In the genomic region with DNA sequence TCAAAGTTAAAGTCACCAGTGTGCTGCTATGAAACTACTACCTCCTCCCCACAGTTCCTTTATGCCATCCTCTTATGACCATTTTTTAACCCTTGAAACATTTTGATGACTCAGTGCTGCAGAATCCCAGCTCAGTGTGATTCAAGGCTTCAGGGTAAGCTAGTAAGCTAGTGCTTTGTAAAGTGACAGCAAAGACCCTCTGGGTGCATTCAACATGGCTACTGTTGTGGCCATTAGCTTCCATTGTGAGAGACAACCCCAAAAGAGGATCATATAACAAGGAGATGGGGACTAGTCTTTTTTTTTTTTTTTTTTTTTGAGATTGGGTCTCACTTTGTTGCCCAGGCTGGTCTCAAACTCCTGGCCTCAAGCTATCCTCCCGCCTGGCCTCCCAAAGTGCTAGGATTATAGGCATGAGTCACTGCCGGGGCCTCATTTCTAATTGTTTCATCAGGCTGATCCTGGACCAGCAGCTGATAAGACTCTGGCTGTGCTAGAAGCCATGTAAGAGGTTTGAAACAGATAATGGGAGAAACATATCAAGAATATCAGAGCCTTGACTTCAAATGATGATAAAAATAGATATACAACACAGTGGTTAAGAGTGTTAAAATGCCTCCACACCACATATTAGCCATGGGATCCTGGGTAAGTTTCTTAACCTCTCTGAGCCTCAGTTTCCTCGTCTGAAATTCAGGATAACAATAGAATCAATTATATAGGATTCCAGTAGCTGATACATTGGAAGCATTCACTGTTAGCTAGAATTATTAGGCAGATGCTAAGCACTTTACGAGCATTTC, we compare ENCODE assay signal across 1 cellular context.
TF ChIP-seq lines count a peak whose summit lies in the region.

No MANE protein-coding gene starts in this region.

TF ChIP-seq in K562, 482 proteins besides CTCF, POLR2A, EP300 and RAD21 (continued from another document and continues in another):
- TF ChIP-seq HNRNPL (IDR thresholded peaks at IDR 0.05; ENCODE audit: low read depth, low read length) (no peak), PHF20 (IDR thresholded peaks at IDR 0.05; ENCODE audit: partially characterized antibody) (peak; percentile 49), POLR3G (IDR thresholded peaks at IDR 0.05; ENCODE audit: extremely low read depth, insufficient read length, insufficient replicate concordance) (no peak), GTF2E2 (tag; IDR thresholded peaks at IDR 0.05) (0 out of 2 replicates have a peak, but pooled peaks have one; percentile 25), ZNF830 (CRISPR knock-in tag; IDR thresholded peaks at IDR 0.05) (0 out of 2 replicates have a peak, but pooled peaks have one; percentile 16), ZNF589 (CRISPR knock-in tag; IDR thresholded peaks at IDR 0.05; ENCODE audit: low read depth) (peak; percentile 93), ZNF134 (CRISPR knock-in tag; conservative IDR thresholded peaks at IDR 0.05) (0 out of 2 replicates have a peak, but pooled peaks have one; percentile 22), ARNT (IDR thresholded peaks at IDR 0.05) (peak in 1 of 2 experiments; percentile 70; a peak in 2 of 4 replicates), RNF2 (IDR thresholded peaks at IDR 0.05) (peak; percentile 93), XRCC4 (IDR thresholded peaks at IDR 0.05; ENCODE audit: extremely low read depth, insufficient read depth, insufficient read length) (no peak), ATF1 (CRISPR knock-in tag; IDR thresholded peaks at IDR 0.05) (no peak), ATF1 (tag; IDR thresholded peaks at IDR 0.05) (peak; percentile 57), TEAD4 (IDR thresholded peaks at IDR 0.05; ENCODE audit: low read length) (peak; percentile 78), TEAD4 (CRISPR knock-in tag; IDR thresholded peaks at IDR 0.05; ENCODE audit: borderline replicate concordance) (no peak), FOS (IDR thresholded peaks at IDR 0.05; ENCODE audit: extremely low read depth, insufficient read length) (peak; percentile 42), RB1 (IDR thresholded peaks at IDR 0.05; ENCODE audit: low read depth) (no peak), KLF16 (IDR thresholded peaks at IDR 0.05) (peak; percentile 62; the same call in 1 of the 2 replicates), ZNF316 (IDR thresholded peaks at IDR 0.05) (peak; percentile 84), ZNF175 (CRISPR knock-in tag; IDR thresholded peaks at IDR 0.05; ENCODE audit: low read depth) (peak; percentile 86), TGIF2 (CRISPR knock-in tag; IDR thresholded peaks at IDR 0.05) (no peak), HSF4 (CRISPR knock-in tag; IDR thresholded peaks at IDR 0.05; ENCODE audit: borderline replicate concordance) (0 out of 2 replicates have a peak, but pooled peaks have one; percentile 18), ZSCAN32 (CRISPR knock-in tag; IDR thresholded peaks at IDR 0.05) (peak; percentile 75; the same call in 1 of the 2 replicates), KLF13 (tag; IDR thresholded peaks at IDR 0.05; ENCODE audit: borderline replicate concordance, low read depth) (no peak; the same call in 1 of the 2 replicates), SMAD3 (CRISPR knock-in tag; conservative IDR thresholded peaks at IDR 0.05) (peak; percentile 71; the same call in 1 of the 2 replicates), TCF3 (CRISPR knock-in tag; IDR thresholded peaks at IDR 0.05) (peak; percentile 67)
- TF ChIP-seq, protein P1, sequence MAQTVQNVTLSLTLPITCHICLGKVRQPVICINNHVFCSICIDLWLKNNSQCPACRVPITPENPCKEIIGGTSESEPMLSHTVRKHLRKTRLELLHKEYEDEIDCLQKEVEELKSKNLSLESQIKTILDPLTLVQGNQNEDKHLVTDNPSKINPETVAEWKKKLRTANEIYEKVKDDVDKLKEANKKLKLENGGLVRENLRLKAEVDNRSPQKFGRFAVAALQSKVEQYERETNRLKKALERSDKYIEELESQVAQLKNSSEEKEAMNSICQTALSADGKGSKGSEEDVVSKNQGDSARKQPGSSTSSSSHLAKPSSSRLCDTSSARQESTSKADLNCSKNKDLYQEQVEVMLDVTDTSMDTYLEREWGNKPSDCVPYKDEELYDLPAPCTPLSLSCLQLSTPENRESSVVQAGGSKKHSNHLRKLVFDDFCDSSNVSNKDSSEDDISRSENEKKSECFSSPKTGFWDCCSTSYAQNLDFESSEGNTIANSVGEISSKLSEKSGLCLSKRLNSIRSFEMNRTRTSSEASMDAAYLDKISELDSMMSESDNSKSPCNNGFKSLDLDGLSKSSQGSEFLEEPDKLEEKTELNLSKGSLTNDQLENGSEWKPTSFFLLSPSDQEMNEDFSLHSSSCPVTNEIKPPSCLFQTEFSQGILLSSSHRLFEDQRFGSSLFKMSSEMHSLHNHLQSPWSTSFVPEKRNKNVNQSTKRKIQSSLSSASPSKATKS (CRISPR knock-in tag; IDR thresholded peaks at IDR 0.05): peak; percentile 80; the same call in 1 of the 2 replicates
- TF ChIP-seq, protein P2, sequence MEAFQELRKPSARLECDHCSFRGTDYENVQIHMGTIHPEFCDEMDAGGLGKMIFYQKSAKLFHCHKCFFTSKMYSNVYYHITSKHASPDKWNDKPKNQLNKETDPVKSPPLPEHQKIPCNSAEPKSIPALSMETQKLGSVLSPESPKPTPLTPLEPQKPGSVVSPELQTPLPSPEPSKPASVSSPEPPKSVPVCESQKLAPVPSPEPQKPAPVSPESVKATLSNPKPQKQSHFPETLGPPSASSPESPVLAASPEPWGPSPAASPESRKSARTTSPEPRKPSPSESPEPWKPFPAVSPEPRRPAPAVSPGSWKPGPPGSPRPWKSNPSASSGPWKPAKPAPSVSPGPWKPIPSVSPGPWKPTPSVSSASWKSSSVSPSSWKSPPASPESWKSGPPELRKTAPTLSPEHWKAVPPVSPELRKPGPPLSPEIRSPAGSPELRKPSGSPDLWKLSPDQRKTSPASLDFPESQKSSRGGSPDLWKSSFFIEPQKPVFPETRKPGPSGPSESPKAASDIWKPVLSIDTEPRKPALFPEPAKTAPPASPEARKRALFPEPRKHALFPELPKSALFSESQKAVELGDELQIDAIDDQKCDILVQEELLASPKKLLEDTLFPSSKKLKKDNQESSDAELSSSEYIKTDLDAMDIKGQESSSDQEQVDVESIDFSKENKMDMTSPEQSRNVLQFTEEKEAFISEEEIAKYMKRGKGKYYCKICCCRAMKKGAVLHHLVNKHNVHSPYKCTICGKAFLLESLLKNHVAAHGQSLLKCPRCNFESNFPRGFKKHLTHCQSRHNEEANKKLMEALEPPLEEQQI (IDR thresholded peaks at IDR 0.05): 0 out of 2 replicates have a peak, but pooled peaks have one; percentile 39
- TF ChIP-seq, protein P3, sequence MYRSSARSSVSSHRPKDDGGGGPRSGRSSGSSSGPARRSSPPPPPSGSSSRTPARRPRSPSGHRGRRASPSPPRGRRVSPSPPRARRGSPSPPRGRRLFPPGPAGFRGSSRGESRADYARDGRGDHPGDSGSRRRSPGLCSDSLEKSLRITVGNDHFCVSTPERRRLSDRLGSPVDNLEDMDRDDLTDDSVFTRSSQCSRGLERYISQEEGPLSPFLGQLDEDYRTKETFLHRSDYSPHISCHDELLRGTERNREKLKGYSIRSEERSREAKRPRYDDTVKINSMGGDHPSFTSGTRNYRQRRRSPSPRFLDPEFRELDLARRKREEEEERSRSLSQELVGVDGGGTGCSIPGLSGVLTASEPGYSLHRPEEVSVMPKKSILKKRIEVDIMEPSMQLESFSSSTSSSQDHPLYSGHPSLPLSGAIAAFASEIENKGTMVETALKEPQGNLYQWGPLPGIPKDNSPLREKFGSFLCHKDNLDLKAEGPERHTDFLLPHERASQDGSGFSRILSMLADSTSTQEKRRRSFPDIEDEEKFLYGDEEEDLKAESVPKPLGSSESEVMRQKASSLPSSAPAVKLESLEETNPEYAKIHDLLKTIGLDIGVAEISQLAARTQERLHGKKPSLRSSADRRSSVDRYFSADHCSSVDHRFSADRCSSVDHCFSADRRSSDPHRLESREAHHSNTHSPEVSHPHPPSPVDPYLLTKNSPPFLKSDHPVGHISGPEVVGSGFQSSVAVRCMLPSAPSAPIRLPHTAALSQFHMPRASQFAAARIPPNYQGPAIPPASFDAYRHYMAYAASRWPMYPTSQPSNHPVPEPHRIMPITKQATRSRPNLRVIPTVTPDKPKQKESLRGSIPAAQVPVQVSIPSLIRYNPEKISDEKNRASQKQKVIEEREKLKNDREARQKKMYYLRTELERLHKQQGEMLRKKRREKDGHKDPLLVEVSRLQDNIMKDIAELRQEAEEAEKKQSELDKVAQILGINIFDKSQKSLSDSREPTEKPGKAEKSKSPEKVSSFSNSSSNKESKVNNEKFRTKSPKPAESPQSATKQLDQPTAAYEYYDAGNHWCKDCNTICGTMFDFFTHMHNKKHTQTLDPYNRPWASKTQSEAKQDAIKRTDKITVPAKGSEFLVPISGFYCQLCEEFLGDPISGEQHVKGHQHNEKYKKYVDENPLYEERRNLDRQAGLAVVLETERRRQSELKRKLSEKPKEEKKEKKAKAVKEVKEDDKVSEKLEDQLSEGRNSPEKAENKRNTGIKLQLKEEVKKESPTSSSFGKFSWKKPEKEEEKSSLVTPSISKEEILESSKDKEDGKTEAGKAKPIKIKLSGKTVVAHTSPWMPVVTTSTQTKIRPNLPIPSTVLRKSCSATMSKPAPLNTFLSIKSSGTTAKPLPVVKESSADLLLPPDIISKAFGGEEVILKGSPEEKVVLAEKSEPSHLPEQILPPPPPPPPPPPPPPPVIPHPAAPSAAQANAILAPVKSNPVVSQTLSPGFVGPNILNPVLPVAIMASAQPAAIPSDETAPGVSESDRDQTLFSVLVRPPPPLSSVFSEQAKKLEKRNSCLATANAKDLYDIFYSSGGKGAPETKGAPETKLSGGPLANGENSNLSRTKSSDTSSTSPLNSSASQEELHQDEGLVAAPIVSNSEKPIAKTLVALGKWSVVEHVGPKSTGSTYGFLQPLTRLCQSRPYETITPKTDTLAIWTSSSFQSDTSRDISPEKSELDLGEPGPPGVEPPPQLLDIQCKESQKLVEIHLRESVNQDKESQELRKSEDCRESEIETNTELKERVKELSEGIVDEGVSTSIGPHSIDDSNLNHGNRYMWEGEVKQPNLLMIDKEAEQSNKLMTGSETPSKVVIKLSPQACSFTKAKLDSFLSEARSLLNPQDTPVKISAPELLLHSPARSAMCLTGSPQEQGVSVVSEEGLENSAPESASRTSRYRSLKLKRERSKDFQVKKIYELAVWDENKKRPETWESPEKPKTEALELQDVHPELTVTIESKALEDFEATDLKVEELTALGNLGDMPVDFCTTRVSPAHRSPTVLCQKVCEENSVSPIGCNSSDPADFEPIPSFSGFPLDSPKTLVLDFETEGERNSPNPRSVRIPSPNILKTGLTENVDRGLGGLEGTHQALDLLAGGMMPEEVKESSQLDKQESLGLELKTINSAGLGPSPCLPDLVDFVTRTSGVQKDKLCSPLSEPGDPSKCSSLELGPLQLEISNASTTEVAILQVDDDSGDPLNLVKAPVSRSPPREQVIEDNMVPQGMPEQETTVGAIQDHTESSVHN (IDR thresholded peaks at IDR 0.05; ENCODE audit: borderline replicate concordance in 1 of 2, low read depth in 1 of 2): peak in 1 of 2 experiments; percentile 75; a peak in 2 of 4 replicates
- TF ChIP-seq, protein P4, sequence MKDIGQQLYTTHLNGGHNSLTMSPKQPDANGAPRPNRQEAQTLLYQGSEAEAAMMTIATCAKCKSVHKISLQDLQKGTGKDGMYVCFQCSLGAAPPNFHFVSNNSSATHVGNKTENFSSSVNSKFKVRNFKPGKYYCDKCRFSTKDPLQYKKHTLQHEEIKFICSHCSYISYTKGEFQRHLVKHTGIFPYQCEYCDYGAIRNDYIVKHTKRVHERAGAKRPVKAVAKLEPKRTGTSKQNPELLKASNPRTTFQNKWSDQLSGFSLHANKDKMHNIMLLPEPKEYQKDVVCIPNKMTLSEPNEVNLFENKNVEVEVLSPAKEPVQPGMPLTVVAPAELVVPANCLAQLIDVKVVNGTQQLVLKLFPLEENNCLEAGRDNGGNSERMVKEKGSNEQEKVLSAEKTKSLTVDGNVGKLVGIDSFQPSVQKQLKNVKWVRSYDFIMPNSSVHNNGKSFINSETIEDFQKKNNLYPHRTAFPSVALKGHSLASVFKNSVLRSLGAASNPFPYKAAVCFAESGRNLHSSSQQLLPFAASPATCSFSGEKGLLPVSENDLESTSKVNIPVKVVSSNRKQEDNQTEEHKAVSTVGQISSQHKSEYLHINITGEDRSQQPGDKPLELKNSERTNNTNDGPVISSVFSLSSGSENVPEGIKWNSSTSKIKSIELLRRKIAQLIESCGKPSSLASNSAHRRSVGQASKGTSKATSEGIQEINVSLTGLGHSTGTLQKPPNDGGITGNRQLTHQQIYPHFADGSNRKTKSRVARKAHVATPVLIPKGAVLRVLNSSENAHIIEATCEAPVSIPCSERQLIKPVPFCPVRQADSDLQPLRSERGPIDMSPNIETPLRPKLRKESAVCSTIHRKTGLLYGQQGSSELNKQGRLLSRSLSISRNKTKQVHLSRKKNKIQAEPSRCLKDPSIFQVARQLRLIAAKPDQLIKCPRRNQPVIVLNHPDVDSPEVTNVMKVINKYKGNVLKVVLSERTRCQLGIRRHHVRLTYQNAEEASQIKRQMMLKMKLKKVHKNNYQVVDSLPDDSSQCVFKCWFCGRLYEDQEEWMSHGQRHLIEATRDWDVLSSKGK (CRISPR knock-in tag; IDR thresholded peaks at IDR 0.05): no peak
- TF ChIP-seq, protein P5, sequence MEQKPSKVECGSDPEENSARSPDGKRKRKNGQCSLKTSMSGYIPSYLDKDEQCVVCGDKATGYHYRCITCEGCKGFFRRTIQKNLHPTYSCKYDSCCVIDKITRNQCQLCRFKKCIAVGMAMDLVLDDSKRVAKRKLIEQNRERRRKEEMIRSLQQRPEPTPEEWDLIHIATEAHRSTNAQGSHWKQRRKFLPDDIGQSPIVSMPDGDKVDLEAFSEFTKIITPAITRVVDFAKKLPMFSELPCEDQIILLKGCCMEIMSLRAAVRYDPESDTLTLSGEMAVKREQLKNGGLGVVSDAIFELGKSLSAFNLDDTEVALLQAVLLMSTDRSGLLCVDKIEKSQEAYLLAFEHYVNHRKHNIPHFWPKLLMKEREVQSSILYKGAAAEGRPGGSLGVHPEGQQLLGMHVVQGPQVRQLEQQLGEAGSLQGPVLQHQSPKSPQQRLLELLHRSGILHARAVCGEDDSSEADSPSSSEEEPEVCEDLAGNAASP (IDR thresholded peaks at IDR 0.05): no peak
- TF ChIP-seq, protein P6, sequence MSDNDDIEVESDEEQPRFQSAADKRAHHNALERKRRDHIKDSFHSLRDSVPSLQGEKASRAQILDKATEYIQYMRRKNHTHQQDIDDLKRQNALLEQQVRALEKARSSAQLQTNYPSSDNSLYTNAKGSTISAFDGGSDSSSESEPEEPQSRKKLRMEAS (CRISPR knock-in tag; IDR thresholded peaks at IDR 0.05): no peak
- TF ChIP-seq, protein P7, sequence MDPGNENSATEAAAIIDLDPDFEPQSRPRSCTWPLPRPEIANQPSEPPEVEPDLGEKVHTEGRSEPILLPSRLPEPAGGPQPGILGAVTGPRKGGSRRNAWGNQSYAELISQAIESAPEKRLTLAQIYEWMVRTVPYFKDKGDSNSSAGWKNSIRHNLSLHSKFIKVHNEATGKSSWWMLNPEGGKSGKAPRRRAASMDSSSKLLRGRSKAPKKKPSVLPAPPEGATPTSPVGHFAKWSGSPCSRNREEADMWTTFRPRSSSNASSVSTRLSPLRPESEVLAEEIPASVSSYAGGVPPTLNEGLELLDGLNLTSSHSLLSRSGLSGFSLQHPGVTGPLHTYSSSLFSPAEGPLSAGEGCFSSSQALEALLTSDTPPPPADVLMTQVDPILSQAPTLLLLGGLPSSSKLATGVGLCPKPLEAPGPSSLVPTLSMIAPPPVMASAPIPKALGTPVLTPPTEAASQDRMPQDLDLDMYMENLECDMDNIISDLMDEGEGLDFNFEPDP (CRISPR knock-in tag; IDR thresholded peaks at IDR 0.05): 0 out of 2 replicates have a peak, but pooled peaks have one; percentile 22
- TF ChIP-seq, protein P8, sequence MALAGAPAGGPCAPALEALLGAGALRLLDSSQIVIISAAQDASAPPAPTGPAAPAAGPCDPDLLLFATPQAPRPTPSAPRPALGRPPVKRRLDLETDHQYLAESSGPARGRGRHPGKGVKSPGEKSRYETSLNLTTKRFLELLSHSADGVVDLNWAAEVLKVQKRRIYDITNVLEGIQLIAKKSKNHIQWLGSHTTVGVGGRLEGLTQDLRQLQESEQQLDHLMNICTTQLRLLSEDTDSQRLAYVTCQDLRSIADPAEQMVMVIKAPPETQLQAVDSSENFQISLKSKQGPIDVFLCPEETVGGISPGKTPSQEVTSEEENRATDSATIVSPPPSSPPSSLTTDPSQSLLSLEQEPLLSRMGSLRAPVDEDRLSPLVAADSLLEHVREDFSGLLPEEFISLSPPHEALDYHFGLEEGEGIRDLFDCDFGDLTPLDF (CRISPR knock-in tag; IDR thresholded peaks at IDR 0.05): peak; percentile 27; the same call in 1 of the 2 replicates
